13 cellular contexts compared by ENCODE assay signal in genomic region chr9:131421691-131422090, GRCh38. TPM values are rescaled to one million over a fixed set of nuclear protein-coding genes. Genes with fewer than 3 reads are reported as not detected.
DNase-seq lines count a peak whose midpoint lies in the region; ATAC-seq and TF ChIP-seq lines count a peak whose summit lies in the region.
"Had no signal": no experiment of that assay in that cellular context is flagged by ENCODE, and none has a peak within 500 bp of the region (broad histone marks: within the 10 kb centered on the region; RNA-seq: fewer than 3 reads in every experiment).

No MANE protein-coding gene starts in this region.

- no peaks in the 10 kb centered on the region for H3K27me3 ChIP-seq in body of pancreas
- H3K27me3 ChIP-seq: brain microvascular endothelial cell, MG63 had no signal

- H3K4me1 ChIP-seq in body of pancreas = peaks cover 72% of the 10 kb centered on the region

- H3K9me3 ChIP-seq in body of pancreas = no peaks in the 10 kb centered on the region
- H3K9me3 ChIP-seq: MG63 had no signal

- no peak for TF ChIP-seq CTCF in body of pancreas (IDR thresholded peaks at IDR 0.05)

- 70 to 82% methylated on average over 8 of the region's 8 CpGs for WGBS in body of pancreas, 2 donors

- no peak overlapping the region for H3K4me3 ChIP-seq in body of pancreas
- H3K4me3 ChIP-seq: MG63, SK-N-MC had no signal

- H3K9me3 Mint-ChIP-seq in activated CD8-positive, alpha-beta memory T cell treated with anti-CD3 and anti-CD28 coated beads, Interleukin-2, amount 10 ng/mL, durations not matched to agents 7 days and 5 days (ENCODE audit: low read depth) = no peaks in the 10 kb centered on the region
- H3K9me3 Mint-ChIP-seq in memory B cell = no peaks in the 10 kb centered on the region
- no peaks in the 10 kb centered on the region for H3K9me3 Mint-ChIP-seq in stimulated activated naive B cell treated with anti-CD40 and anti-IgM and Interleukin-4, amounts not matched to agents 10 μg/mL and 1 μg/mL and 100 μg/mL, for 72 hours

- H3K36me3 Mint-ChIP-seq in activated CD8-positive, alpha-beta memory T cell treated with anti-CD3 and anti-CD28 coated beads, Interleukin-2, amount 10 ng/mL, durations not matched to agents 7 days and 5 days = peaks cover 37% of the 10 kb centered on the region
- H3K36me3 Mint-ChIP-seq in memory B cell = peaks cover 12% of the 10 kb centered on the region
- peaks cover 26 to 55% of the 10 kb centered on the region in 2 donors for H3K36me3 Mint-ChIP-seq in stimulated activated naive B cell treated with anti-CD40 and anti-IgM and Interleukin-4, amounts not matched to agents 10 μg/mL and 1 μg/mL and 100 μg/mL, for 72 hours

- H3K27ac Mint-ChIP-seq in activated CD8-positive, alpha-beta memory T cell treated with anti-CD3 and anti-CD28 coated beads, Interleukin-2, amount 10 ng/mL, durations not matched to agents 7 days and 5 days = peak overlapping the region; percentile 24
- H3K27ac Mint-ChIP-seq in memory B cell = peak overlapping the region; percentile 25
- H3K27ac Mint-ChIP-seq in stimulated activated naive B cell treated with anti-CD40 and anti-IgM and Interleukin-4, amounts not matched to agents 10 μg/mL and 1 μg/mL and 100 μg/mL, for 72 hours = peak overlapping the region; percentile 44

- CTCF ChIA-PET in activated CD8-positive, alpha-beta memory T cell treated with anti-CD3 and anti-CD28 coated beads, Interleukin-2, amount 10 ng/mL, durations not matched to agents 7 days and 5 days (lab: Charles Lee) = no interaction called here

- H3K36me3 ChIP-seq in body of pancreas (replicated peaks in 1 of 2; ENCODE audit: insufficient read depth in 1 of 2, low read depth in 2 of 2) = no peaks in the 10 kb centered on the region

- DNase-seq in activated CD8-positive, alpha-beta memory T cell treated with anti-CD3 and anti-CD28 coated beads, Interleukin-2, amount 10 ng/mL, durations not matched to agents 7 days and 5 days = no peak
- DNase-seq in activated CD8-positive, alpha-beta memory T cell treated with anti-CD3 and anti-CD28 coated beads, Interleukin-2, amount 50 U/mL, for 48 hours = no peak
- DNase-seq in body of pancreas (no peak), memory B cell (ENCODE audit: low spot score in 2 of 2) (no peak), DMS114 treated with DMSO at 0.1 percent for 48 hours (lab: John Stamatoyannopoulos, UW; ENCODE audit: unreplicated experiment) (no peak), NCI-H2196 (lab: John Stamatoyannopoulos, UW; ENCODE audit: unreplicated experiment) (no peak)
- DNase-seq in stimulated activated naive B cell treated with anti-CD40 and anti-IgM and Interleukin-4, amounts not matched to agents 10 μg/mL and 1 μg/mL and 100 μg/mL, for 72 hours = no peak
- DNase-seq: activated CD4-positive, alpha-beta T cell treated with anti-CD3 and anti-CD28 coated beads, Interleukin-2, amount 50 U/mL, for 4 hours; brain microvascular endothelial cell; NCI-H526 treated with DMSO at 0.1 percent for 48 hours had no signal

- no peak overlapping the region for H3K4me3 Mint-ChIP-seq in activated CD8-positive, alpha-beta memory T cell treated with anti-CD3 and anti-CD28 coated beads, Interleukin-2, amount 10 ng/mL, durations not matched to agents 7 days and 5 days
- no peak overlapping the region for H3K4me3 Mint-ChIP-seq in memory B cell
- no peak overlapping the region for H3K4me3 Mint-ChIP-seq in stimulated activated naive B cell treated with anti-CD40 and anti-IgM and Interleukin-4, amounts not matched to agents 10 μg/mL and 1 μg/mL and 100 μg/mL, for 72 hours

- H3K27me3 Mint-ChIP-seq in activated CD8-positive, alpha-beta memory T cell treated with anti-CD3 and anti-CD28 coated beads, Interleukin-2, amount 10 ng/mL, durations not matched to agents 7 days and 5 days = no peaks in the 10 kb centered on the region
- H3K27me3 Mint-ChIP-seq in memory B cell = no peaks in the 10 kb centered on the region
- H3K27me3 Mint-ChIP-seq in stimulated activated naive B cell treated with anti-CD40 and anti-IgM and Interleukin-4, amounts not matched to agents 10 μg/mL and 1 μg/mL and 100 μg/mL, for 72 hours = no peaks in the 10 kb centered on the region

- H3K4me1 Mint-ChIP-seq in activated CD8-positive, alpha-beta memory T cell treated with anti-CD3 and anti-CD28 coated beads, Interleukin-2, amount 10 ng/mL, durations not matched to agents 7 days and 5 days = peaks cover 73% of the 10 kb centered on the region
- H3K4me1 Mint-ChIP-seq in memory B cell = peaks cover 60% of the 10 kb centered on the region
- peaks cover 56 to 77% of the 10 kb centered on the region in 2 donors for H3K4me1 Mint-ChIP-seq in stimulated activated naive B cell treated with anti-CD40 and anti-IgM and Interleukin-4, amounts not matched to agents 10 μg/mL and 1 μg/mL and 100 μg/mL, for 72 hours

- no peak for ATAC-seq in activated CD8-positive, alpha-beta memory T cell treated with anti-CD3 and anti-CD28 coated beads, Interleukin-2, amount 10 ng/mL, durations not matched to agents 7 days and 5 days
- no peak for ATAC-seq in body of pancreas
- no peak for ATAC-seq in memory B cell (ENCODE audit: low read depth)
- ATAC-seq in stimulated activated naive B cell treated with anti-CD40 and anti-IgM and Interleukin-4, amounts not matched to agents 10 μg/mL and 1 μg/mL and 100 μg/mL, for 72 hours (replicated peaks) = no peak
- ATAC-seq in HG03460 (IDR thresholded peaks at IDR 0.05; ENCODE audit: unreplicated experiment) = no peak

- intact Hi-C loops in body of pancreas (cut with DNase I) = loop anchor here (10.0 kb wide), 1 partner anchor 47 kb away; no protein-coding TSS in a partner anchor

- peak overlapping the region in 3 of 4 donors; percentile 2 to 72 (median 21) for H3K27ac ChIP-seq in body of pancreas
- H3K27ac ChIP-seq: SK-N-MC had no signal

- TF ChIP-seq POLR2A in body of pancreas (IDR thresholded peaks at IDR 0.05) = no peak

RNA-seq across cellular contexts. Expression of gene PRRC2B, which starts 27.8 kb away (rescaled TPM):
- total RNA-seq in activated CD8-positive, alpha-beta memory T cell treated with anti-CD3 and anti-CD28 coated beads, Interleukin-2, amount 10 ng/mL, durations not matched to agents 7 days and 5 days = 100 to 1,000 TPM; 242 to 293 TPM
- 100 to 1,000 TPM in 1 of 2 donors, 10 to 100 TPM in 1; 78.3 to 177 TPM for total RNA-seq in body of pancreas
